Comparison of ENCODE assay signal across 14 cellular contexts in genomic region chr10:88270061-88270808, GRCh38.
DNase-seq lines count a peak whose midpoint lies in the region; ATAC-seq and TF ChIP-seq lines count a peak whose summit lies in the region.
"Had no signal": no experiment of that assay in that cellular context is flagged by ENCODE, and none has a peak within 500 bp of the region (broad histone marks: within the 10 kb centered on the region; RNA-seq: fewer than 3 reads in every experiment).

No MANE protein-coding gene starts in this region.

- no peak for TF ChIP-seq EP300 in stomach (IDR thresholded peaks at IDR 0.05)

- intact Hi-C loops in left ventricle myocardium inferior (cut with micrococcal nuclease), result no loop called here
- intact Hi-C loops in heart left ventricle (cut with DNase I), result no loop called here
- intact Hi-C loops in colonic mucosa (cut with DNase I), result no loop called here
- intact Hi-C loops in stomach (cut with DNase I; ENCODE audit: low total_unique reads), result no loop called here

- TF ChIP-seq POLR2A in heart left ventricle (IDR thresholded peaks at IDR 0.05) (no peak), stomach (IDR thresholded peaks at IDR 0.05) (no peak)

- H3K36me3 ChIP-seq in left ventricle myocardium inferior (no peaks in the 10 kb centered on the region), heart left ventricle (no peaks in the 10 kb centered on the region), KMS-11 (ENCODE audit: insufficient read depth) (no peaks in the 10 kb centered on the region), colonic mucosa (no peaks in the 10 kb centered on the region), stomach (no peaks in the 10 kb centered on the region)
- H3K36me3 ChIP-seq: gastroesophageal sphincter, pancreas had no signal

- no peaks in the 10 kb centered on the region for H3K27me3 ChIP-seq in left ventricle myocardium inferior (ENCODE audit: low read depth)
- no peaks in the 10 kb centered on the region for H3K27me3 ChIP-seq in heart left ventricle
- no peaks in the 10 kb centered on the region for H3K27me3 ChIP-seq in KMS-11 (ENCODE audit: insufficient read depth, low read depth)
- no peaks in the 10 kb centered on the region for H3K27me3 ChIP-seq in colonic mucosa
- H3K27me3 ChIP-seq in stomach, result no peaks in the 10 kb centered on the region
- H3K27me3 ChIP-seq: gastroesophageal sphincter, pancreas had no signal

- no peak for ATAC-seq in heart left ventricle
- no peak for ATAC-seq in GM21528 (IDR thresholded peaks at IDR 0.05; ENCODE audit: low FRiP score, unreplicated experiment)
- ATAC-seq in GM19324 (IDR thresholded peaks at IDR 0.05; ENCODE audit: low FRiP score, unreplicated experiment), result no peak
- ATAC-seq: gastroesophageal sphincter had no signal

- no peaks in the 10 kb centered on the region for H3K79me2 ChIP-seq in KMS-11 (ENCODE audit: insufficient read depth, low read depth)

- 95 to 96% (median 96%) methylated on average over 9 of the region's 9 CpGs for WGBS in heart left ventricle, 4 donors
- WGBS in stomach, 5 donors, result 91 to 96% (median 93%) methylated on average over 9 of the region's 9 CpGs

- no peak for TF ChIP-seq CTCF in left ventricle myocardium inferior (IDR thresholded peaks at IDR 0.05; ENCODE audit: borderline replicate concordance)
- TF ChIP-seq CTCF in heart left ventricle (IDR thresholded peaks at IDR 0.05), result no peak
- TF ChIP-seq CTCF in KMS-11 (conservative IDR thresholded peaks at IDR 0.05; ENCODE audit: low read depth, low read length), result no peak
- no peak for TF ChIP-seq CTCF in colonic mucosa (IDR thresholded peaks at IDR 0.05)
- no peak for TF ChIP-seq CTCF in stomach (IDR thresholded peaks at IDR 0.05)

- no peak overlapping the region for H3K4me3 ChIP-seq in left ventricle myocardium inferior
- no peak overlapping the region for H3K4me3 ChIP-seq in heart left ventricle
- H3K4me3 ChIP-seq in KMS-11 (IDR thresholded peaks at IDR 0.05; ENCODE audit: insufficient read depth, low read depth, low read length), result no peak overlapping the region
- H3K4me3 ChIP-seq in colonic mucosa, result no peak overlapping the region
- no peak overlapping the region for H3K4me3 ChIP-seq in stomach
- H3K4me3 ChIP-seq: gastroesophageal sphincter, pancreas had no signal

- no peaks in the 10 kb centered on the region for H4K20me1 ChIP-seq in KMS-11 (ENCODE audit: insufficient read depth)

- H3K9me3 ChIP-seq in left ventricle myocardium inferior (replicated peaks), result no peaks in the 10 kb centered on the region
- H3K9me3 ChIP-seq in heart left ventricle, result no peaks in the 10 kb centered on the region
- no peaks in the 10 kb centered on the region for H3K9me3 ChIP-seq in colonic mucosa
- no peaks in the 10 kb centered on the region for H3K9me3 ChIP-seq in stomach
- H3K9me3 ChIP-seq: gastroesophageal sphincter, pancreas had no signal

- H3K9ac ChIP-seq in KMS-11 (peak overlapping the region; percentile 5; the same call in 1 of the 2 replicates), colonic mucosa (ENCODE audit: low read depth in 2 of 2, low read length in 2 of 2) (no peak overlapping the region)

- H3K4me1 ChIP-seq in left ventricle myocardium inferior (peaks cover 13% of the 10 kb centered on the region), heart left ventricle (peaks cover 0 to 36% (median 7%) of the 10 kb centered on the region in 12 donors), KMS-11 (ENCODE audit: low read depth, poor library complexity, severe bottlenecking) (peaks cover 93% of the 10 kb centered on the region), colonic mucosa (no peaks in the 10 kb centered on the region), stomach (peaks cover 0 to 25% (median 0%) of the 10 kb centered on the region in 4 donors)

- H3K27ac ChIP-seq in left ventricle myocardium inferior (replicated peaks) (peak overlapping the region; percentile 61), heart left ventricle (peak overlapping the region in 1 of 12 donors; percentile 88), KMS-11 (peak overlapping the region; percentile 92), colonic mucosa (peak overlapping the region; percentile 25), stomach (peak overlapping the region in 3 of 5 donors; percentile 25 to 59 (median 52))
- H3K27ac ChIP-seq: gastroesophageal sphincter, pancreas had no signal

- H2AFZ ChIP-seq in KMS-11 (ENCODE audit: low read depth), result no peak overlapping the region

- peak overlapping the region; percentile 66 for H3K4me2 ChIP-seq in KMS-11

- no peak for DNase-seq in left ventricle myocardium inferior
- no peak for DNase-seq in heart left ventricle
- no peak for DNase-seq in colonic mucosa
- DNase-seq in stomach, result no peak
- no peak for DNase-seq in foreskin melanocyte
- DNase-seq: cortex of kidney; GF-D8; NCI-H146; pancreas; stimulated activated CD4-positive, alpha-beta T cell treated with anti-CD3 and anti-CD28 coated beads, Interleukin-4, amount 100 ng/mL, for 24 hours had no signal
